In the genomic region with DNA sequence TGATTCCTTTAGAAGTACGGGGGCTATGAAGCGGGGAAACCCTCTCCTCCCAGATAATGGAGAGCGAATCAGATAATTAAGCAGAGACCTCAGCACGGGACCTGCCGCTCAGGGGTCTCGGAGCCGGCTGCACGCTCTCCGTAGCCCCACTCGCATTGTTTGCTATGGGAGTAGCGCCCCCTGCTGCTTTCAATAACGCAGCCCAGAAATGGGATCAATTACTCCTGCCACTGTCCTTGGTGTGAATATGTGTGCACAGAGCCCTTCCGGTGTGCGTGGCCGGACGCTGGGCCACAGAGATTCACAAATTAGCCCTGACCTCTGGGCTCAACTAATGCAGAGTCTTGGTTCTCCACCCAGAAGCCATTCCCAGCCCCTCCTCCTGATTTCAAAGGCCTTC, we compare ENCODE assay signal across 14 cellular contexts.
DNase-seq lines count a peak whose midpoint lies in the region; ATAC-seq, FAIRE-seq and TF ChIP-seq lines count a peak whose summit lies in the region.
"Had no signal": no experiment of that assay in that cellular context is flagged by ENCODE, and none has a peak within 500 bp of the region (broad histone marks: within the 10 kb centered on the region; RNA-seq: fewer than 3 reads in every experiment).

No MANE protein-coding gene starts in this region.

- peak in 7 of 9 donors; percentile 17 to 42 (median 31) for TF ChIP-seq CTCF in heart right ventricle (IDR thresholded peaks at IDR 0.05)

- DNase-seq in heart right ventricle (no peak), left ventricle myocardium superior (no peak), NT2/D1 (ENCODE audit: low read depth, low spot score) (peak; percentile 55), iPS-NIHi7 (ENCODE audit: extremely low spot score) (peak; percentile 49), urothelium cell line (ENCODE audit: low spot score) (peak; percentile 57), NCI-H524 treated with DMSO at 0.1 percent for 48 hours (lab: John Stamatoyannopoulos, UW) (no peak), H54 (ENCODE audit: insufficient read length, low spot score) (no peak), CD1c-positive myeloid dendritic cell (ENCODE audit: extremely low spot score) (no peak)
- DNase-seq: NCI-H2029 treated with DMSO at 0.1 percent for 48 hours, SW 1271, tibial artery had no signal

- H3K9me3 ChIP-seq in heart right ventricle (peaks cover 0 to 14% (median 0%) of the 10 kb centered on the region in 11 donors), NT2/D1 (ENCODE audit: insufficient read depth, low read length) (no peaks in the 10 kb centered on the region)
- H3K9me3 ChIP-seq: tibial artery had no signal

- no peak overlapping the region for H3K27ac ChIP-seq in heart right ventricle
- H3K27ac ChIP-seq: BLaER1 treated with 17β-estradiol and CSF1 and Interleukin-3, amounts not matched to agents 10 nM and 100 nM; tibial artery had no signal

- WGBS in heart right ventricle, 2 donors, result 8 to 11% methylated on average over 16 of the region's 16 CpGs

- intact Hi-C loops in heart right ventricle (cut with DNase I), result no loop called here
- intact Hi-C loops in left ventricle myocardium superior (cut with micrococcal nuclease), result no loop called here

- peaks cover 0 to 5% (median 2%) of the 10 kb centered on the region in 7 donors for H3K27me3 ChIP-seq in heart right ventricle
- peaks cover 17% of the 10 kb centered on the region for H3K27me3 ChIP-seq in NT2/D1 (ENCODE audit: insufficient read depth, insufficient read length)
- H3K27me3 ChIP-seq: BLaER1 treated with 17β-estradiol and CSF1 and Interleukin-3, amounts not matched to agents 10 nM and 100 nM; tibial artery had no signal

- ATAC-seq in heart right ventricle (peak in 1 of 8 donors; percentile 35), left ventricle myocardium superior (no peak)
- ATAC-seq: GM12878 had no signal

- H3K36me3 ChIP-seq in heart right ventricle (no peaks in the 10 kb centered on the region), NT2/D1 (ENCODE audit: insufficient read depth, insufficient read length, low read length) (no peaks in the 10 kb centered on the region)
- H3K36me3 ChIP-seq: BLaER1 treated with 17β-estradiol and CSF1 and Interleukin-3, amounts not matched to agents 10 nM and 100 nM; tibial artery had no signal

- H3K4me3 ChIP-seq in heart right ventricle (no peak overlapping the region), NT2/D1 (ENCODE audit: insufficient read length, low read depth) (no peak overlapping the region)
- H3K4me3 ChIP-seq: BLaER1 treated with 17β-estradiol and CSF1 and Interleukin-3, amounts not matched to agents 10 nM and 100 nM; GM12878; tibial artery had no signal

- FAIRE-seq in urothelium cell line (lab: Jason Lieb, UNC) (no peak), H54 (lab: Jason Lieb, UNC) (no peak)
- FAIRE-seq: endothelial cell of umbilical vein, GM12878 had no signal

- TF ChIP-seq POLR2A in H54 (IDR thresholded peaks at IDR 0.05; ENCODE audit: low read depth, low read length), result no peak

- H3K4me1 ChIP-seq in heart right ventricle, result no peaks in the 10 kb centered on the region
- peaks cover 3% of the 10 kb centered on the region for H3K4me1 ChIP-seq in NT2/D1 (ENCODE audit: insufficient read depth, insufficient read length)
- H3K4me1 ChIP-seq: BLaER1 treated with 17β-estradiol and CSF1 and Interleukin-3, amounts not matched to agents 10 nM and 100 nM; tibial artery had no signal

- peak overlapping the region; percentile 9 for H3K9ac ChIP-seq in NT2/D1 (ENCODE audit: insufficient read length, low read depth)
- H3K9ac ChIP-seq: BLaER1 treated with 17β-estradiol and CSF1 and Interleukin-3, amounts not matched to agents 10 nM and 100 nM had no signal

Comparison
In these comparisons a context has a peak if more than half of its experiments do, and no peak if none do; other contexts are left out.
1. DNase-seq: peak in NT2/D1 (single experiment), iPS-NIHi7 (single experiment) and urothelium cell line (single experiment); none in heart right ventricle (0 of 2), left ventricle myocardium superior (single experiment), NCI-H524 treated with DMSO at 0.1 percent for 48 hours (single experiment), H54 (single experiment) and CD1c-positive myeloid dendritic cell (single experiment).